Comparison of ENCODE assay signal across 10 cellular contexts in the genomic region with DNA sequence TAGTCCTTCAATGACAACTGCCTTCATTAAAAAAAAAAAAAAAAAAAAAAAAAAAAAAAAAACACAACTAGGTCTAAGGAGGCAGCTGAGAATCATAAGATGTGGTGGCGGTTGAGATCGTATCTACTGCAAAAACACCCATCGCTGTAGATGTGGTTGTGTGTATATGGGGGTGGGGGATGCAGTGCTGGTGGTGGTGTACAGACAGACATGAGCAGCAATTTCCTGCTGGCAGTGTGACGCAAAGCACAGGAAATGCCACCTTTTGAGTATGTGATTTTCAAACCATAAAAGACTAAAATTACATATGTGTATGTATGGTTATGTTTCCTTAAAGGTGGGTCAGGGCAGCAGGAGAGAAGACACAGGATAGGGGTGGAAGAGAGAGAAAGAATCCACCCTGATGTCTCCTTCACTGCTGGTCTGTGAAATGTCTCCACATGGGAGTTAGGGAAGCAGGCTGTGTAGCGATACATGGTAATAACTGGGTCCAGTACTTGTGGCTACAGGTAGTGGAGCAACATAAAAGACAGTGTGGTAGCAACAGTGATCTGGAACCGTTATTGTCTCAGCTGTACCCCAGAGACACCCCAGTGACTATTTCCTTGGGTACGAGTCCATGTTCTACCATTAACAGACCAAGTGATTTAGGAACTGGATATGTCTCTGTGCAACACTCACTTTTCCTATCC. TPM values are rescaled to one million over a fixed set of nuclear protein-coding genes. Genes with fewer than 3 reads are reported as not detected.
A peak's percentile ranks its signal among the peaks of the same experiment; 100 is the strongest.
DNase-seq lines count a peak whose midpoint lies in the region; ATAC-seq and TF ChIP-seq lines count a peak whose summit lies in the region.
"Had no signal": no experiment of that assay in that cellular context is flagged by ENCODE, and none has a peak within 500 bp of the region (broad histone marks: within the 10 kb centered on the region; RNA-seq: fewer than 3 reads in every experiment).

No MANE protein-coding gene starts in this region.

- H3K27me3 Mint-ChIP-seq in CD8-positive, alpha-beta memory T cell: peaks cover 0 to 5% of the 10 kb centered on the region in 2 donors
- H3K27me3 Mint-ChIP-seq in activated naive CD8-positive, alpha-beta T cell treated with anti-CD3 and anti-CD28 coated beads, Interleukin-2, amount 10 ng/mL, durations not matched to agents 7 days and 5 days: no peaks in the 10 kb centered on the region
- no peaks in the 10 kb centered on the region for H3K27me3 Mint-ChIP-seq in chondrocyte (ENCODE audit: low read depth)

- H3K27ac ChIP-seq in CD8-positive, alpha-beta memory T cell (ENCODE audit: low read depth, low read length): peak overlapping the region; percentile 69
- H3K27ac ChIP-seq: gastroesophageal sphincter had no signal

- H3K4me1 Mint-ChIP-seq in CD8-positive, alpha-beta memory T cell: peaks cover 97 to 100% (median 99%) of the 10 kb centered on the region in 3 donors
- H3K4me1 Mint-ChIP-seq in activated naive CD8-positive, alpha-beta T cell treated with anti-CD3 and anti-CD28 coated beads, Interleukin-2, amount 10 ng/mL, durations not matched to agents 7 days and 5 days: peaks cover 72% of the 10 kb centered on the region
- H3K4me1 Mint-ChIP-seq in chondrocyte (ENCODE audit: low read depth): peaks cover 57% of the 10 kb centered on the region

- peak; percentile 77 to 98 (median 96) for DNase-seq in CD8-positive, alpha-beta memory T cell
- DNase-seq in activated CD4-positive, alpha-beta T cell treated with anti-CD3 and anti-CD28 coated beads for 1 hour: peak; percentile 82
- peak; percentile 73 for DNase-seq in activated naive CD8-positive, alpha-beta T cell treated with anti-CD3 and anti-CD28 coated beads, Interleukin-2, amount 10 ng/mL, durations not matched to agents 7 days and 5 days
- peak; percentile 78 to 85 for DNase-seq in stimulated activated CD4-positive, alpha-beta T cell treated with anti-CD3 and anti-CD28 coated beads, Interleukin-2, amount 100 ng/mL, for 24 hours
- DNase-seq in chondrocyte (ENCODE audit: low spot score) (no peak), COLO668 (lab: John Stamatoyannopoulos, UW; ENCODE audit: unreplicated experiment) (no peak), NCI-H748 (lab: John Stamatoyannopoulos, UW; ENCODE audit: unreplicated experiment) (no peak)

- TF ChIP-seq CTCF in chondrocyte (IDR thresholded peaks at IDR 0.05): no peak

- peak overlapping the region; percentile 45 for H3K4me3 ChIP-seq in CD8-positive, alpha-beta memory T cell (ENCODE audit: low read length)
- H3K4me3 ChIP-seq: gastroesophageal sphincter had no signal

- H3K27me3 ChIP-seq in CD8-positive, alpha-beta memory T cell (ENCODE audit: insufficient read depth, low read length, poor library complexity, severe bottlenecking): no peaks in the 10 kb centered on the region
- H3K27me3 ChIP-seq: gastroesophageal sphincter had no signal

- no peaks in the 10 kb centered on the region for H3K36me3 ChIP-seq in CD8-positive, alpha-beta memory T cell (ENCODE audit: insufficient read depth, low read length)
- H3K36me3 ChIP-seq: gastroesophageal sphincter had no signal

- no peaks in the 10 kb centered on the region for H3K9me3 ChIP-seq in CD8-positive, alpha-beta memory T cell (ENCODE audit: low read length)
- H3K9me3 ChIP-seq: gastroesophageal sphincter had no signal

- no peaks in the 10 kb centered on the region for H3K9me3 Mint-ChIP-seq in CD8-positive, alpha-beta memory T cell
- H3K9me3 Mint-ChIP-seq in activated naive CD8-positive, alpha-beta T cell treated with anti-CD3 and anti-CD28 coated beads, Interleukin-2, amount 10 ng/mL, durations not matched to agents 7 days and 5 days: no peaks in the 10 kb centered on the region
- H3K9me3 Mint-ChIP-seq in chondrocyte (ENCODE audit: low read depth): no peaks in the 10 kb centered on the region
- H3K9me3 Mint-ChIP-seq: WTC11 had no signal

- POLR2A ChIA-PET in CD8-positive, alpha-beta memory T cell (lab: Charles Lee): interaction anchor here (0.6 to 2.3 kb wide), 8 partner anchors 46 to 595 kb away, joined by 3 to 21 read pairs (median 4); a partner anchor contains a TSS
- POLR2A ChIA-PET in activated naive CD8-positive, alpha-beta T cell treated with anti-CD3 and anti-CD28 coated beads, Interleukin-2, amount 10 ng/mL, durations not matched to agents 7 days and 5 days (lab: Charles Lee): interaction anchor here (0.7 to 2.7 kb wide), 12 partner anchors 12 to 695 kb away, joined by 4 to 24 read pairs (median 4); a partner anchor contains a TSS

- ATAC-seq in activated naive CD8-positive, alpha-beta T cell treated with anti-CD3 and anti-CD28 coated beads, Interleukin-2, amount 10 ng/mL, durations not matched to agents 7 days and 5 days (ENCODE audit: low read depth): peak; percentile 82
- no peak for ATAC-seq in GM18868 (IDR thresholded peaks at IDR 0.05; ENCODE audit: unreplicated experiment)
- ATAC-seq: gastroesophageal sphincter, WTC11 had no signal

- H3K4me1 ChIP-seq in CD8-positive, alpha-beta memory T cell (ENCODE audit: insufficient read depth, low read length): peaks cover 95% of the 10 kb centered on the region
- H3K4me1 ChIP-seq: gastroesophageal sphincter had no signal

- peak overlapping the region; percentile 92 to 100 (median 98) for H3K27ac Mint-ChIP-seq in CD8-positive, alpha-beta memory T cell
- H3K27ac Mint-ChIP-seq in activated naive CD8-positive, alpha-beta T cell treated with anti-CD3 and anti-CD28 coated beads, Interleukin-2, amount 10 ng/mL, durations not matched to agents 7 days and 5 days: peak overlapping the region; percentile 92
- H3K27ac Mint-ChIP-seq in chondrocyte (ENCODE audit: unreplicated experiment): no peak overlapping the region
- H3K27ac Mint-ChIP-seq: WTC11 had no signal

- H3K36me3 Mint-ChIP-seq in CD8-positive, alpha-beta memory T cell: peaks cover 9 to 18% (median 15%) of the 10 kb centered on the region in 3 donors
- H3K36me3 Mint-ChIP-seq in activated naive CD8-positive, alpha-beta T cell treated with anti-CD3 and anti-CD28 coated beads, Interleukin-2, amount 10 ng/mL, durations not matched to agents 7 days and 5 days: peaks cover 19% of the 10 kb centered on the region
- H3K36me3 Mint-ChIP-seq in chondrocyte (ENCODE audit: low read depth): peaks cover 2% of the 10 kb centered on the region
- H3K36me3 Mint-ChIP-seq: WTC11 had no signal

- CTCF ChIA-PET in CD8-positive, alpha-beta memory T cell (lab: Charles Lee): interaction anchor here (0.6 to 1.9 kb wide), 5 partner anchors 45 to 101 kb away, joined by 3 to 9 read pairs (median 4); a partner anchor contains a TSS

- H3K4me3 Mint-ChIP-seq in CD8-positive, alpha-beta memory T cell: peak overlapping the region; percentile 75 to 90 (median 86)
- H3K4me3 Mint-ChIP-seq in activated naive CD8-positive, alpha-beta T cell treated with anti-CD3 and anti-CD28 coated beads, Interleukin-2, amount 10 ng/mL, durations not matched to agents 7 days and 5 days: peak overlapping the region; percentile 65
- H3K4me3 Mint-ChIP-seq in chondrocyte (ENCODE audit: unreplicated experiment): no peak overlapping the region
- H3K4me3 Mint-ChIP-seq: WTC11 had no signal

RNA-seq across cellular contexts. Expression of a gene that starts 57.9 kb away (rescaled TPM):
- 10 to 100 TPM; 12.4 to 13.2 TPM for total RNA-seq in CD8-positive, alpha-beta memory T cell
- 52.3 TPM for polyA plus RNA-seq in CD8-positive, alpha-beta memory T cell
- total RNA-seq in activated naive CD8-positive, alpha-beta T cell treated with anti-CD3 and anti-CD28 coated beads, Interleukin-2, amount 10 ng/mL, durations not matched to agents 7 days and 5 days: 10 to 100 TPM; 28.7 to 39.3 TPM
- 9.3 to 25.1 TPM (median 23.8 TPM) in 3 replicates for total RNA-seq in chondrocyte

Comparison
In these comparisons a context has a peak if more than half of its experiments do, and no peak if none do; other contexts are left out.
1. DNase-seq: peak in CD8-positive, alpha-beta memory T cell (5 of 5), activated CD4-positive, alpha-beta T cell treated with anti-CD3 and anti-CD28 coated beads for 1 hour (single experiment), activated naive CD8-positive, alpha-beta T cell treated with anti-CD3 and anti-CD28 coated beads, Interleukin-2, amount 10 ng/mL, durations not matched to agents 7 days and 5 days (single experiment) and stimulated activated CD4-positive, alpha-beta T cell treated with anti-CD3 and anti-CD28 coated beads, Interleukin-2, amount 100 ng/mL, for 24 hours (2 of 2); none in chondrocyte (single experiment), COLO668 (single experiment) and NCI-H748 (single experiment).